ENCODE assay signal across 9 cellular contexts in genomic region chr1:153959454-153959853, GRCh38. TPM values are rescaled to one million over a fixed set of nuclear protein-coding genes. Genes with fewer than 3 reads are reported as not detected.
A peak's percentile ranks its signal among the peaks of the same experiment; 100 is the strongest.
DNase-seq lines count a peak whose midpoint lies in the region; ATAC-seq, FAIRE-seq and TF ChIP-seq lines count a peak whose summit lies in the region.
"Had no signal": no experiment of that assay in that cellular context is flagged by ENCODE, and none has a peak within 500 bp of the region (broad histone marks: within the 10 kb centered on the region; RNA-seq: fewer than 3 reads in every experiment).

No MANE protein-coding gene starts in this region.

- no peak for TF ChIP-seq CTCF in HFFc6 (IDR thresholded peaks at IDR 0.05)
- no peak for TF ChIP-seq CTCF in VCaP (conservative IDR thresholded peaks at IDR 0.05)
- TF ChIP-seq CTCF in kidney (IDR thresholded peaks at IDR 0.05; ENCODE audit: borderline replicate concordance, extremely low read depth, insufficient read depth) = no peak

- H3K36me3 ChIP-seq in kidney (ENCODE audit: control insufficient read depth in 1 of 2, insufficient read depth in 2 of 2, low read length in 2 of 2) = peaks cover 5 to 13% of the 10 kb centered on the region in 2 donors

- DNase-seq in HFFc6 = no peak
- peak; percentile 8 for DNase-seq in kidney
- DNase-seq in stimulated activated effector memory CD8-positive, alpha-beta T cell treated with anti-CD3 and anti-CD28 coated beads, Interleukin-12 subunit alpha, Interleukin-12 subunit beta, amount 100 ng/mL, for 72 hours (ENCODE audit: low spot score in 2 of 2) = no peak
- DNase-seq in A172 (ENCODE audit: low spot score) = no peak
- DNase-seq in NCI-H2081 treated with DMSO at 0.1 percent for 48 hours (lab: John Stamatoyannopoulos, UW) = no peak
- DNase-seq: activated naive CD4-positive, alpha-beta T cell treated with anti-CD3 and anti-CD28 coated beads, Interleukin-2, amount 10 ng/mL, durations not matched to agents 7 days and 5 days; occipital lobe had no signal

- no peak for ATAC-seq in stimulated activated effector memory CD8-positive, alpha-beta T cell treated with anti-CD3 and anti-CD28 coated beads, Interleukin-12 subunit alpha, Interleukin-12 subunit beta, amount 100 ng/mL, for 72 hours
- no peak for ATAC-seq in GM21786 (IDR thresholded peaks at IDR 0.05; ENCODE audit: unreplicated experiment)

- peaks cover 21 to 40% of the 10 kb centered on the region in 2 donors for H3K4me1 ChIP-seq in kidney (ENCODE audit: control insufficient read depth in 1 of 2, insufficient read depth in 1 of 2, low read depth in 1 of 2, low read length in 2 of 2)

- no peaks in the 10 kb centered on the region for H3K9me3 Mint-ChIP-seq in HFFc6
- H3K9me3 Mint-ChIP-seq in stimulated activated effector memory CD8-positive, alpha-beta T cell treated with anti-CD3 and anti-CD28 coated beads, Interleukin-12 subunit alpha, Interleukin-12 subunit beta, amount 100 ng/mL, for 72 hours = no peaks in the 10 kb centered on the region
- H3K9me3 Mint-ChIP-seq: activated naive CD4-positive, alpha-beta T cell treated with anti-CD3 and anti-CD28 coated beads, Interleukin-2, amount 10 ng/mL, durations not matched to agents 7 days and 5 days had no signal

- intact Hi-C loops in kidney (cut with DNase I) = no loop called here

- peak overlapping the region; percentile 32; the same call in 1 of the 2 replicates for H3K27ac Mint-ChIP-seq in HFFc6
- peak overlapping the region; percentile 85 for H3K27ac Mint-ChIP-seq in stimulated activated effector memory CD8-positive, alpha-beta T cell treated with anti-CD3 and anti-CD28 coated beads, Interleukin-12 subunit alpha, Interleukin-12 subunit beta, amount 100 ng/mL, for 72 hours

- H3K4me3 ChIP-seq in kidney (ENCODE audit: low read length in 2 of 2) = no peak overlapping the region

- no peaks in the 10 kb centered on the region for H3K9me3 ChIP-seq in kidney (ENCODE audit: control insufficient read depth in 1 of 2, low read length in 2 of 2)

- no peak overlapping the region for H3K9ac ChIP-seq in kidney (ENCODE audit: low read length in 2 of 2)

- H3K36me3 Mint-ChIP-seq in HFFc6 (ENCODE audit: low read depth) = peaks cover 5% of the 10 kb centered on the region; the same call in 1 of the 2 replicates
- peaks cover 59% of the 10 kb centered on the region for H3K36me3 Mint-ChIP-seq in stimulated activated effector memory CD8-positive, alpha-beta T cell treated with anti-CD3 and anti-CD28 coated beads, Interleukin-12 subunit alpha, Interleukin-12 subunit beta, amount 100 ng/mL, for 72 hours

- FAIRE-seq in kidney (lab: Jason Lieb, UNC) = no peak

- peak overlapping the region; percentile 95; the same call in 1 of the 2 replicates for H3K27ac ChIP-seq in VCaP
- H3K27ac ChIP-seq in kidney (ENCODE audit: low read depth in 2 of 2, low read length in 2 of 2) = no peak overlapping the region

- H3K4me3 Mint-ChIP-seq in HFFc6 = no peak overlapping the region
- peak overlapping the region; percentile 83 for H3K4me3 Mint-ChIP-seq in stimulated activated effector memory CD8-positive, alpha-beta T cell treated with anti-CD3 and anti-CD28 coated beads, Interleukin-12 subunit alpha, Interleukin-12 subunit beta, amount 100 ng/mL, for 72 hours

- peaks cover 68% of the 10 kb centered on the region for H3K4me1 Mint-ChIP-seq in HFFc6 (ENCODE audit: low read depth)
- H3K4me1 Mint-ChIP-seq in stimulated activated effector memory CD8-positive, alpha-beta T cell treated with anti-CD3 and anti-CD28 coated beads, Interleukin-12 subunit alpha, Interleukin-12 subunit beta, amount 100 ng/mL, for 72 hours = peaks cover 65% of the 10 kb centered on the region

- peaks cover 6% of the 10 kb centered on the region; the same call in 1 of the 2 replicates for H3K27me3 Mint-ChIP-seq in HFFc6 (ENCODE audit: insufficient read depth)
- H3K27me3 Mint-ChIP-seq: activated naive CD4-positive, alpha-beta T cell treated with anti-CD3 and anti-CD28 coated beads, Interleukin-2, amount 10 ng/mL, durations not matched to agents 7 days and 5 days had no signal

RNA-seq across cellular contexts. Expression of gene CRTC2, which starts 1.0 kb away (rescaled TPM):
- total RNA-seq in HFFc6 (2021; fragmentation: NEBNext Ultra II Directional; extraction: Animal tissue kit (Norgen Biotek cat#: 25700)) = 10 to 100 TPM; 22.3 to 31.3 (median 29.1) TPM
- 44.8 TPM for total RNA-seq in kidney
- 28.6 TPM for polyA plus RNA-seq in kidney (ENCODE audit: insufficient read depth, low read depth, low replicate concordance)
- 14.5 and 16.6 TPM in 2 replicates for total RNA-seq in A172 (2014; rRNA removed; shearing (Covaris generic))

RNA-seq across cellular contexts. Expression of gene SLC39A1, which starts 3.9 kb away (rescaled TPM):
- total RNA-seq in HFFc6 (2021; fragmentation: NEBNext Ultra II Directional; extraction: Animal tissue kit (Norgen Biotek cat#: 25700)) = 10 to 100 TPM; 88.8 to 95.7 (median 93.0) TPM
- total RNA-seq in kidney = 125 TPM
- 106 TPM for polyA plus RNA-seq in kidney (ENCODE audit: insufficient read depth, low read depth, low replicate concordance)
- total RNA-seq in A172 (2014; rRNA removed; shearing (Covaris generic)) = 192 and 204 TPM in 2 replicates

RNA-seq across cellular contexts. Expression of gene CREB3L4, which starts 8.2 kb away (rescaled TPM):
- 1 to 10 TPM; 3.6 to 4.6 (median 4.1) TPM for total RNA-seq in HFFc6 (2021; fragmentation: NEBNext Ultra II Directional; extraction: Animal tissue kit (Norgen Biotek cat#: 25700))
- 10.9 TPM for total RNA-seq in kidney
- 9.3 TPM for polyA plus RNA-seq in kidney (ENCODE audit: insufficient read depth, low read depth, low replicate concordance)
- total RNA-seq in A172 (2014; rRNA removed; shearing (Covaris generic)) = 19.9 and 28.4 TPM in 2 replicates

RNA-seq across cellular contexts. Expression of gene DENND4B, which starts 12.9 kb away (rescaled TPM):
- 10 to 100 TPM; 20.5 to 26.6 (median 23.4) TPM for total RNA-seq in HFFc6 (2021; fragmentation: NEBNext Ultra II Directional; extraction: Animal tissue kit (Norgen Biotek cat#: 25700))
- total RNA-seq in kidney = 60.6 TPM
- 13.2 TPM for polyA plus RNA-seq in kidney (ENCODE audit: insufficient read depth, low read depth, low replicate concordance)
- total RNA-seq in A172 (2014; rRNA removed; shearing (Covaris generic)) = 10.9 and 11.2 TPM in 2 replicates

RNA-seq across cellular contexts. Expression of gene JTB, which starts 18.0 kb away (rescaled TPM):
- total RNA-seq in HFFc6 (2021; fragmentation: NEBNext Ultra II Directional; extraction: Animal tissue kit (Norgen Biotek cat#: 25700)) = 100 to 1,000 TPM in 5 of 6 experiments, 10 to 100 TPM in 1; 99.3 to 128 (median 109) TPM
- 97.0 TPM for total RNA-seq in kidney
- polyA plus RNA-seq in kidney (ENCODE audit: insufficient read depth, low read depth, low replicate concordance) = 188 TPM
- total RNA-seq in A172 (2014; rRNA removed; shearing (Covaris generic)) = 280 and 326 TPM in 2 replicates
